8 cellular contexts compared by ENCODE assay signal in the genomic region with DNA sequence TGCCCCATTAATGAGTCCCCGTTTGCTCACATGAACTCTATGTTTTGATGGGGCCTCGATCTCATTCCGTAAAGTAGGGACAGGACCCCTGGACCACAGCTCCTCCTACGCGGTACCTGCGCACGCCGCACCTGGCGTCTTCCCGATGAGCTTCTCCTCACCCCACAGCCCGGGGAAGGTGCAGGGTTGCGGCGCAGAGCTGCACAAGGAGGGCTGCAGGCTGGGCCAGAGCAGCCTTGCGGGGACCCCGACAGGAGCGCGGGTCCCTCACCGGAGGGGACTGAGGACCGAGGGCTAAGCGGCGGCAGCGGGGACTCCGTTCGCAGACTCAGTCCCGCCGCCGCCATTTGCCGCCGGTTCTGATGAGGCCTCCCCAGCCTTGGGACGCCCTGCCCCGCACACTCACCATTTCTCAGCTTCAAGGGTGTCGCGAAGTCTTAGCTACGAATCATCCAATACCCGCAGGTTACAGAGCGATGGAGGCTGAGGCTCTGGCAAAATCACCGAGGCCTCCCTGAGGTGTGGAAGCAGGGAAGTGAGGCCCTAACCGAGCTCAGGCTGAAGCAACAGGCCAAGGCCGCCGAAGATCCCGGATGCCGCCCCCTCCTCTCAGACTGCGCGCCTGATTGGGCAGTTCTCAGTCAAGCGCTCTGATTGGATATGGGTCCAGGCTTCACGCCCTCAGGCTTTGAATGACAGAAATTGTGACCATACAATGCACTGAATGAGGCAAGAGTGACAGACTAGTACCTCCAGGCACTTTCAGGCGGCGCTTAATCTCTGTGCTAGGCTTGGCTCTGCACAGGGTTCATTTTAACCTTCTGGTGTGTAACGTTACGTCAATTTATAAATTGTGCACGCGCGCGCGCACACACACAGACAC. TPM values are rescaled to one million over a fixed set of nuclear protein-coding genes. Genes with fewer than 3 reads are reported as not detected.
A peak's percentile ranks its signal among the peaks of the same experiment; 100 is the strongest.
DNase-seq lines count a peak whose midpoint lies in the region; ATAC-seq and TF ChIP-seq lines count a peak whose summit lies in the region.

No MANE protein-coding gene starts in this region.

- H3K27me3 Mint-ChIP-seq in chondrocyte (ENCODE audit: low read depth), result no peaks in the 10 kb centered on the region

- H3K27me3 ChIP-seq in kidney epithelial cell (ENCODE audit: control insufficient read depth, insufficient read depth, low read length), result no peaks in the 10 kb centered on the region

- H3K36me3 Mint-ChIP-seq in chondrocyte (ENCODE audit: low read depth), result peaks cover 17% of the 10 kb centered on the region

- ATAC-seq in GM18909 (IDR thresholded peaks at IDR 0.05; ENCODE audit: poor library complexity, unreplicated experiment) (peak; percentile 100), HG03159 (IDR thresholded peaks at IDR 0.05; ENCODE audit: unreplicated experiment) (peak; percentile 100)

- peak overlapping the region; percentile 99 for H3K4me3 Mint-ChIP-seq in chondrocyte (ENCODE audit: unreplicated experiment)

- peak overlapping the region; percentile 82 for H3K4me3 ChIP-seq in kidney epithelial cell (ENCODE audit: low read depth, low read length)

- no peaks in the 10 kb centered on the region for H3K36me3 ChIP-seq in kidney epithelial cell (ENCODE audit: control insufficient read depth, insufficient read depth, low read length)

- TF ChIP-seq CTCF in chondrocyte (IDR thresholded peaks at IDR 0.05), result no peak
- TF ChIP-seq CTCF in kidney epithelial cell (IDR thresholded peaks at IDR 0.05; ENCODE audit: insufficient read depth, low read length, poor library complexity, severe bottlenecking), result no peak

- H3K27ac Mint-ChIP-seq in chondrocyte (ENCODE audit: unreplicated experiment), result peak overlapping the region; percentile 100

- DNase-seq in AG08395 (ENCODE audit: low spot score) (peak; percentile 100), NCI-H345 (lab: John Stamatoyannopoulos, UW) (peak; percentile 96), chondrocyte (ENCODE audit: low spot score) (peak; percentile 98), kidney epithelial cell (ENCODE audit: low read depth) (peak; percentile 89)
- peak; percentile 86 for DNase-seq in activated CD4-positive, alpha-beta T cell treated with anti-CD3 and anti-CD28 coated beads for 1 hour
- DNase-seq in stimulated activated CD4-positive, alpha-beta T cell treated with anti-CD3 and anti-CD28 coated beads, Interleukin-15, amount 100 ng/mL, for 24 hours, result peak; percentile 94

- H3K4me1 Mint-ChIP-seq in chondrocyte (ENCODE audit: low read depth), result peaks cover 51% of the 10 kb centered on the region

- H3K9me3 Mint-ChIP-seq in chondrocyte (ENCODE audit: low read depth), result peaks cover 13% of the 10 kb centered on the region

RNA-seq across cellular contexts. Expression of gene ZNF721, which starts 25.1 kb away (rescaled TPM):
- 17.2 to 24.6 TPM (median 18.6 TPM) in 3 replicates for total RNA-seq in chondrocyte
- total RNA-seq in kidney epithelial cell, result 10.9 and 16.4 TPM in 2 replicates

RNA-seq across cellular contexts. Expression of gene PIGG, which starts 25.2 kb away (rescaled TPM):
- 48.8 to 67.1 TPM (median 55.2 TPM) in 3 replicates for total RNA-seq in chondrocyte
- 48.9 and 51.6 TPM in 2 replicates for total RNA-seq in kidney epithelial cell

Comparison
In these comparisons a context has a peak if more than half of its experiments do, and no peak if none do; other contexts are left out.
1. Peak in every context shown above with its lines: DNase-seq, ATAC-seq and H3K4me3 ChIP-seq.